In genomic region chr3:14243782-14244181, GRCh38 we compare ENCODE assay signal across 22 cellular contexts.
"Had no signal": no experiment of that assay in that cellular context is flagged by ENCODE, and none has a peak within 500 bp of the region (broad histone marks: within the 10 kb centered on the region; RNA-seq: fewer than 3 reads in every experiment).

No MANE protein-coding gene starts in this region.

- H3K9me3 ChIP-seq: mucosa of descending colon, ovary, right lobe of liver, transverse colon had no signal

- H3K36me3 ChIP-seq: brain microvascular endothelial cell, ovary, right lobe of liver, transverse colon had no signal

- H3K27me3 Mint-ChIP-seq: activated naive CD8-positive, alpha-beta T cell treated with anti-CD3 and anti-CD28 coated beads, Interleukin-2, amount 50 U/mL, for 24 hours had no signal

- H3K4me1 ChIP-seq: right lobe of liver, transverse colon had no signal

- H3K27me3 ChIP-seq: brain microvascular endothelial cell, ovary, right lobe of liver, transverse colon had no signal

- H3K27ac Mint-ChIP-seq: activated CD4-positive, alpha-beta T cell treated with anti-CD3 and anti-CD28 coated beads, Interleukin-2, amount 10 ng/mL, durations not matched to agents 24 days and 14 days; activated CD8-positive, alpha-beta T cell treated with anti-CD3 and anti-CD28 coated beads for 36 hours; activated naive CD4-positive, alpha-beta T cell treated with anti-CD3 and anti-CD28 coated beads for 36 hours; activated naive CD8-positive, alpha-beta T cell treated with anti-CD3 and anti-CD28 coated beads, Interleukin-2, amount 50 U/mL, for 24 hours; naive B cell; stimulated activated naive CD8-positive, alpha-beta T cell treated with anti-CD3 and anti-CD28 coated beads, Interleukin-15, Interleukin-2, amounts not matched to agents 100 ng/mL and 50 ng/mL, for 24 hours; T-cell had no signal

- H3K4me3 ChIP-seq: mucosa of descending colon, ovary, right lobe of liver, transverse colon had no signal

- H3K9me3 Mint-ChIP-seq: activated CD4-positive, alpha-beta T cell treated with anti-CD3 and anti-CD28 coated beads, Interleukin-2, amount 10 ng/mL, durations not matched to agents 24 days and 14 days; activated CD8-positive, alpha-beta T cell treated with anti-CD3 and anti-CD28 coated beads for 36 hours; activated naive CD4-positive, alpha-beta T cell treated with anti-CD3 and anti-CD28 coated beads for 36 hours; activated naive CD8-positive, alpha-beta T cell treated with anti-CD3 and anti-CD28 coated beads, Interleukin-2, amount 50 U/mL, for 24 hours; activated T-cell treated with anti-CD3 and anti-CD28 coated beads, Interleukin-2, amount 50 U/mL, for 4 hours; naive B cell; stimulated activated naive CD8-positive, alpha-beta T cell treated with anti-CD3 and anti-CD28 coated beads, Interleukin-15, Interleukin-2, amounts not matched to agents 100 ng/mL and 50 ng/mL, for 24 hours; T-cell had no signal

- FAIRE-seq: frontal cortex, small intestine had no signal

- H3K4me3 Mint-ChIP-seq: activated CD4-positive, alpha-beta T cell treated with anti-CD3 and anti-CD28 coated beads, Interleukin-2, amount 10 ng/mL, durations not matched to agents 24 days and 14 days; activated CD8-positive, alpha-beta T cell treated with anti-CD3 and anti-CD28 coated beads for 36 hours; activated naive CD4-positive, alpha-beta T cell treated with anti-CD3 and anti-CD28 coated beads for 36 hours; activated naive CD8-positive, alpha-beta T cell treated with anti-CD3 and anti-CD28 coated beads, Interleukin-2, amount 50 U/mL, for 24 hours; activated T-cell treated with anti-CD3 and anti-CD28 coated beads, Interleukin-2, amount 50 U/mL, for 4 hours; naive B cell; neural crest cell; stimulated activated naive CD8-positive, alpha-beta T cell treated with anti-CD3 and anti-CD28 coated beads, Interleukin-15, Interleukin-2, amounts not matched to agents 100 ng/mL and 50 ng/mL, for 24 hours; T-cell had no signal

- H3K27ac ChIP-seq: brain microvascular endothelial cell, right lobe of liver, transverse colon had no signal

- H3K4me1 Mint-ChIP-seq: activated CD4-positive, alpha-beta T cell treated with anti-CD3 and anti-CD28 coated beads, Interleukin-2, amount 10 ng/mL, durations not matched to agents 24 days and 14 days; activated naive CD8-positive, alpha-beta T cell treated with anti-CD3 and anti-CD28 coated beads, Interleukin-2, amount 50 U/mL, for 24 hours; naive B cell; T-cell had no signal

- DNase-seq: activated CD4-positive, alpha-beta T cell treated with anti-CD3 and anti-CD28 coated beads, Interleukin-2, amount 10 ng/mL, durations not matched to agents 24 days and 14 days; activated CD8-positive, alpha-beta T cell treated with anti-CD3 and anti-CD28 coated beads for 36 hours; activated naive CD4-positive, alpha-beta T cell treated with anti-CD3 and anti-CD28 coated beads for 36 hours; activated naive CD8-positive, alpha-beta T cell treated with anti-CD3 and anti-CD28 coated beads, Interleukin-2, amount 50 U/mL, for 24 hours; activated T-cell treated with anti-CD3 and anti-CD28 coated beads, Interleukin-2, amount 50 U/mL, for 4 hours; aorta; brain microvascular endothelial cell; dermis blood vessel endothelial cell; effector memory CD4-positive, alpha-beta T cell; mesenchymal stem cell; mucosa of descending colon; naive B cell; right lobe of liver; small intestine; stimulated activated CD4-positive, alpha-beta T cell treated with anti-CD3 and anti-CD28 coated beads, Interleukin-15, amount 100 ng/mL, for 24 hours; stimulated activated CD4-positive, alpha-beta T cell treated with anti-CD3 and anti-CD28 coated beads, Interleukin-2, amount 100 ng/mL, for 48 hours; T-cell; transverse colon had no signal

- H3K36me3 Mint-ChIP-seq: naive B cell, T-cell had no signal
